In genomic region chr5:89080467-89081116, GRCh38 we compare ENCODE assay signal across 11 cellular contexts.
"Had no signal": no experiment of that assay in that cellular context is flagged by ENCODE, and none has a peak within 500 bp of the region (broad histone marks: within the 10 kb centered on the region; RNA-seq: fewer than 3 reads in every experiment).

No MANE protein-coding gene starts in this region.

- H3K4me2 ChIP-seq: hepatocyte had no signal

- H3K4me3 ChIP-seq: hepatocyte, skin epidermis, thyroid gland had no signal

- ATAC-seq: activated T-cell treated with anti-CD3 and anti-CD28 coated beads, Interleukin-2, amount 50 U/mL, for 72 hours had no signal

- H3K79me2 ChIP-seq: hepatocyte had no signal

- H2AFZ ChIP-seq: hepatocyte had no signal

- DNase-seq: activated CD4-positive, alpha-beta memory T cell treated with anti-CD3 and anti-CD28 coated beads, Interleukin-2, amount 10 ng/mL, durations not matched to agents 7 days and 5 days; activated CD4-positive, alpha-beta T cell treated with anti-CD3 and anti-CD28 coated beads for 1 hour; activated gamma-delta T cell treated with Interleukin-2 at 50 U/mL for 16 hours; activated naive CD8-positive, alpha-beta T cell treated with anti-CD3 and anti-CD28 coated beads, Interleukin-2, amount 10 ng/mL, durations not matched to agents 7 days and 5 days; activated T-cell treated with anti-CD3 and anti-CD28 coated beads, Interleukin-2, amount 50 U/mL, for 72 hours; anterior cingulate cortex; cerebellar nuclear complex; erythroblast had no signal

- H3K36me3 ChIP-seq: thyroid gland had no signal

- H3K27ac ChIP-seq: hepatocyte, skin epidermis, thyroid gland had no signal

- H3K4me1 ChIP-seq: thyroid gland had no signal

- H3K27me3 ChIP-seq: hepatocyte, thyroid gland had no signal

- H3K9me3 ChIP-seq: thyroid gland had no signal
